In the genomic region with DNA sequence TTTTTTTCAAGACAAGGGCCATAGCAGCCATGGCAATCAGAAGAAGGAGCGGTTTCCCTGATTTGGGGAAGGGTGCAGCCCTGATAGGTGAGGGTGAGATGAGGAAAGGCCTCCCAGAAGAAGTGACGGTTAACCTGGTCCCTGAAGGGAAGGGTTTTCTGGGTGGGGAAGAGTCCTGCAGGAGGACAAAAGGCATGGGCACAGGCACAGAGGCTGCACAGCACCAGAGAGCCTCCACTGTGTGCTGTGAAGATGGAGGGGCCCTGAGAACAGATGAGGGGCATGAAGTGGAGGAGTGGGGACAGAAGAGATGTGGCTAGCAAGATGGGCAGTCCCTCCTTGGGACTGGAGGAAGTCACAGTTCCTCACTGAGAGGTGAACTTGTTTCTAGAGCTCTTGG, we compare ENCODE assay signal across 24 cellular contexts. TPM values are rescaled to one million over a fixed set of nuclear protein-coding genes. Genes with fewer than 3 reads are reported as not detected.
"Had no signal": no experiment of that assay in that cellular context is flagged by ENCODE, and none has a peak within 500 bp of the region (broad histone marks: within the 10 kb centered on the region; RNA-seq: fewer than 3 reads in every experiment).

No MANE protein-coding gene starts in this region.

- H3K9me3 ChIP-seq: SK-N-SH had no signal

- H3K9ac ChIP-seq: SK-N-SH had no signal

- DNase-seq: KBM-7, MV-4-11, NCI-H1048, NCI-H1105, NCI-H1417, NCI-H146, NCI-H187, NCI-H2029, NCI-H2081 treated with DMSO at 0.1 percent for 48 hours, NCI-H2171, NCI-H226, NCI-H446, NCI-H510A, NCI-H524 treated with DMSO at 0.1 percent for 48 hours, NCI-H69, NCI-H774, Right ventricle myocardium superior, RPMI8226, SIG-M5, SK-N-SH had no signal

RNA-seq across cellular contexts. Expression of gene CXCL14, which starts 46.3 kb away (rescaled TPM):
- total RNA-seq: HT-29, LHCN-M2, MCF 10A, SK-MEL-5 had no signal
